8 cellular contexts compared by ENCODE assay signal in the genomic region with DNA sequence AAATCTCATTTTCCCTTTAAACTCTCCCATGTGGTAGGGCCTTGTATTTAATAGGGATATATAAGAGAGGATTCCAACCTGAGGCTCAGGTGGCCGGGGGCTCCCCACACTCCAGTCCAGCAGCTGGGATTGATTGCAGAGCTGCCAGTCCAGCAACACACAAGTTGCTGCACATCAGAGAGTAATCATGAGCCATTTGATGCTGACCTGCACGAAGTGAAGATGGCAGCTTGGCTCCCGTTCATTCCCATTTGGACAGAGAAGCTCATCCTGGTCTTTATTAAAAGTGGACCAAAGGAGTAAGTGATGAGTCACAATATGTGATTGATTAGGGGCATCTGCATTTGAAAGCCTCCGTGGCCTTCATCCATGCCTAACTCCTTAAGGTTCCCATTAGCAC.
"Had no signal": no experiment of that assay in that cellular context is flagged by ENCODE, and none has a peak within 500 bp of the region (broad histone marks: within the 10 kb centered on the region; RNA-seq: fewer than 3 reads in every experiment).

No MANE protein-coding gene starts in this region.

- H3K4me2 ChIP-seq: GM23338 had no signal

- H3K4me3 ChIP-seq: GM23338 had no signal

- H3K4me1 Mint-ChIP-seq: IgD-negative memory B cell had no signal

- ATAC-seq: GM23338, HepG2 had no signal

- H3K27ac Mint-ChIP-seq: GM23338, H9, IgD-negative memory B cell had no signal

- H2AFZ ChIP-seq: GM23338 had no signal

- H3K27ac ChIP-seq: HL-60 had no signal

- DNase-seq: H9, HCEC 1CT had no signal

- H3K4me3 Mint-ChIP-seq: GM23338, H9, IgD-negative memory B cell had no signal

- H3K9me3 Mint-ChIP-seq: GM23338, H9 had no signal

- FAIRE-seq: H1, H54, HepG2 had no signal
